19 cellular contexts compared by ENCODE assay signal in the genomic region with DNA sequence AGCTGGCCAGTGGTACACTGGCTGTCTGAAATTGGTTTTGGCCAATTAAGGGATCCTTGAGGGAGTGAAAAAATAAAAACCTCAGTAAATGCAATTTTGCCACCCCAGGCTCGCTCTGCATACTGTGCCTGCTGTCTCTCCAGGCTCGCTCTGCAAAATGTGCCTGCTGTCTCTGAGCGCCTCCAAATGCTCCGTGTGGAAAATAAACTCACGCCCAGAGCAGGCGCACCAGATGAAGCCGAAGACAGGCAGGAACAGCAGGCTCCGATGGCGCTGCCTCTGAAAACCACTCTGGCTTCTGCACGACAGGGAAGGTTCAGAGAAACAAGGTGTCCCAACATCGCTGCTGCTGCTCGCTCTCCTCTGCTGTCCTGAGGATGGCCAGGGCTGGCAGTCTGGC. TPM values are rescaled to one million over a fixed set of nuclear protein-coding genes. Genes with fewer than 3 reads are reported as not detected.
DNase-seq lines count a peak whose midpoint lies in the region; ATAC-seq and TF ChIP-seq lines count a peak whose summit lies in the region.
"Had no signal": no experiment of that assay in that cellular context is flagged by ENCODE, and none has a peak within 500 bp of the region (broad histone marks: within the 10 kb centered on the region; RNA-seq: fewer than 3 reads in every experiment).

No MANE protein-coding gene starts in this region.

- peak overlapping the region; percentile 15; the same call in 1 of the 2 replicates for H3K4me2 ChIP-seq in MM.1S (ENCODE audit: low read depth, low read length)

- peaks cover 48% of the 10 kb centered on the region for H3K36me3 Mint-ChIP-seq in activated CD8-positive, alpha-beta memory T cell treated with anti-CD3 and anti-CD28 coated beads, Interleukin-2, amount 10 ng/mL, durations not matched to agents 7 days and 5 days
- H3K36me3 Mint-ChIP-seq in effector memory CD8-positive, alpha-beta T cell (ENCODE audit: insufficient read depth) = peaks cover 81% of the 10 kb centered on the region

- H4K20me1 ChIP-seq in MM.1S (ENCODE audit: insufficient read depth, low read length) = peaks cover 4% of the 10 kb centered on the region; the same call in 1 of the 2 replicates

- peaks cover 99% of the 10 kb centered on the region for H3K79me2 ChIP-seq in MM.1S (ENCODE audit: low read length)

- H3K9me2 ChIP-seq in MM.1S (replicated peaks; ENCODE audit: insufficient read depth, low read length) = no peaks in the 10 kb centered on the region

- H3K27ac ChIP-seq in MM.1S (ENCODE audit: low read length) (peak overlapping the region; percentile 67; the same call in 1 of the 2 replicates), gastrocnemius medialis (peak overlapping the region; percentile 66 to 89 (median 70))
- H3K27ac ChIP-seq: SJCRH30 had no signal

- no peak for ATAC-seq in activated CD8-positive, alpha-beta memory T cell treated with anti-CD3 and anti-CD28 coated beads, Interleukin-2, amount 10 ng/mL, durations not matched to agents 7 days and 5 days
- ATAC-seq in effector memory CD8-positive, alpha-beta T cell (replicated peaks) = no peak
- ATAC-seq in gastrocnemius medialis (no peak), HG02884 (IDR thresholded peaks at IDR 0.05; ENCODE audit: unreplicated experiment) (no peak)
- ATAC-seq: sciatic nerve had no signal

- H3K4me3 ChIP-seq in MM.1S (ENCODE audit: low read length) (no peak overlapping the region), gastrocnemius medialis (no peak overlapping the region)
- H3K4me3 ChIP-seq: adrenal gland, lung, pancreas, SJCRH30 had no signal

- no peaks in the 10 kb centered on the region for H3K9me3 Mint-ChIP-seq in activated CD8-positive, alpha-beta memory T cell treated with anti-CD3 and anti-CD28 coated beads, Interleukin-2, amount 10 ng/mL, durations not matched to agents 7 days and 5 days (ENCODE audit: low read depth)
- no peaks in the 10 kb centered on the region for H3K9me3 Mint-ChIP-seq in effector memory CD8-positive, alpha-beta T cell
- H3K9me3 Mint-ChIP-seq: activated T-helper 2 cell treated with anti-CD3 and anti-CD28 coated beads, Interferon-gamma antibody, Interleukin-2, Interleukin-4, amounts not matched to agents 10 μg/mL and 5 μg/mL and 100 μg/mL, durations not matched to agents 14 hours and 24 hours and 36 hours; H9 had no signal

- in situ Hi-C loops in gastrocnemius medialis (cut with MboI; ENCODE audit: low sequenced_read_pairs in 4 of 4) = no loop called here

- H3K36me3 ChIP-seq in MM.1S (replicated peaks; ENCODE audit: insufficient read depth, low read length) (peaks cover 66% of the 10 kb centered on the region), gastrocnemius medialis (peaks cover 0 to 45% of the 10 kb centered on the region in 2 donors)

- peak overlapping the region; percentile 37 for H3K27ac Mint-ChIP-seq in activated CD8-positive, alpha-beta memory T cell treated with anti-CD3 and anti-CD28 coated beads, Interleukin-2, amount 10 ng/mL, durations not matched to agents 7 days and 5 days
- H3K27ac Mint-ChIP-seq in effector memory CD8-positive, alpha-beta T cell = peak overlapping the region; percentile 83 to 87

- H3K27me3 Mint-ChIP-seq in activated CD8-positive, alpha-beta memory T cell treated with anti-CD3 and anti-CD28 coated beads, Interleukin-2, amount 10 ng/mL, durations not matched to agents 7 days and 5 days = no peaks in the 10 kb centered on the region
- H3K27me3 Mint-ChIP-seq in effector memory CD8-positive, alpha-beta T cell = no peaks in the 10 kb centered on the region

- CTCF ChIA-PET in activated CD8-positive, alpha-beta memory T cell treated with anti-CD3 and anti-CD28 coated beads, Interleukin-2, amount 10 ng/mL, durations not matched to agents 7 days and 5 days (lab: Charles Lee) = interaction anchor here (0.8 to 2.5 kb wide), 9 partner anchors 9 to 371 kb away, joined by 3 to 14 read pairs (median 4); partner anchors contain the start of gene TXNDC11

- H3K27me3 ChIP-seq in MM.1S (replicated peaks; ENCODE audit: insufficient read depth, low read length) (no peaks in the 10 kb centered on the region), gastrocnemius medialis (no peaks in the 10 kb centered on the region)
- H3K27me3 ChIP-seq: adrenal gland, pancreas, SJCRH30 had no signal

- H3K4me1 Mint-ChIP-seq in activated CD8-positive, alpha-beta memory T cell treated with anti-CD3 and anti-CD28 coated beads, Interleukin-2, amount 10 ng/mL, durations not matched to agents 7 days and 5 days = peaks cover 45% of the 10 kb centered on the region
- H3K4me1 Mint-ChIP-seq in effector memory CD8-positive, alpha-beta T cell (ENCODE audit: low read depth in 2 of 2) = peaks cover 26 to 40% of the 10 kb centered on the region in 2 donors
- H3K4me1 Mint-ChIP-seq: H9 had no signal

- TF ChIP-seq POLR2A in gastrocnemius medialis (IDR thresholded peaks at IDR 0.05) = no peak

- intact Hi-C loops in gastrocnemius medialis (cut with DNase I; ENCODE audit: low total_unique reads) = no loop called here

- no peak for TF ChIP-seq CTCF in MM.1S (IDR thresholded peaks at IDR 0.05; ENCODE audit: low read length)
- no peak for TF ChIP-seq CTCF in gastrocnemius medialis (IDR thresholded peaks at IDR 0.05 in 4 of 5, conservative IDR thresholded peaks at IDR 0.05 in 1 of 5)

- no peak overlapping the region for H3K9ac ChIP-seq in MM.1S (ENCODE audit: low read length)

- no peak overlapping the region for H3K4me3 Mint-ChIP-seq in activated CD8-positive, alpha-beta memory T cell treated with anti-CD3 and anti-CD28 coated beads, Interleukin-2, amount 10 ng/mL, durations not matched to agents 7 days and 5 days
- no peak overlapping the region for H3K4me3 Mint-ChIP-seq in effector memory CD8-positive, alpha-beta T cell
- H3K4me3 Mint-ChIP-seq: H9 had no signal

- H3F3A ChIP-seq in MM.1S (ENCODE audit: insufficient read depth, low read length) = peaks cover 99% of the 10 kb centered on the region

- H3K4me1 ChIP-seq in MM.1S (ENCODE audit: low read length) (peaks cover 81% of the 10 kb centered on the region), gastrocnemius medialis (peaks cover 10 to 21% of the 10 kb centered on the region in 2 donors)
- H3K4me1 ChIP-seq: SJCRH30 had no signal

- DNase-seq in activated CD8-positive, alpha-beta memory T cell treated with anti-CD3 and anti-CD28 coated beads, Interleukin-2, amount 10 ng/mL, durations not matched to agents 7 days and 5 days = peak; percentile 36
- DNase-seq in activated CD8-positive, alpha-beta memory T cell treated with anti-CD3 and anti-CD28 coated beads, Interleukin-2, amount 50 U/mL, for 48 hours = no peak
- DNase-seq in MM.1S = no peak
- no peak for DNase-seq in effector memory CD8-positive, alpha-beta T cell
- no peak for DNase-seq in gastrocnemius medialis
- no peak for DNase-seq in stimulated activated CD4-positive, alpha-beta T cell treated with anti-CD3 and anti-CD28 coated beads, Interleukin-2, amount 100 ng/mL, for 48 hours
- DNase-seq in NOMO-1 treated with dmso at 0.1 percent for 144 hours (lab: John Stamatoyannopoulos, UW; ENCODE audit: unreplicated experiment) = no peak
- DNase-seq: ACHN, adrenal gland, foreskin melanocyte, H9, NCI-H2029, NCI-H345, pancreas, SJCRH30 had no signal

- H3K9me3 ChIP-seq in MM.1S (replicated peaks; ENCODE audit: insufficient read depth, low read length) = no peaks in the 10 kb centered on the region
- no peaks in the 10 kb centered on the region for H3K9me3 ChIP-seq in gastrocnemius medialis
- H3K9me3 ChIP-seq: adrenal gland, pancreas, SJCRH30 had no signal

- H2AFZ ChIP-seq in MM.1S (ENCODE audit: low read length) = no peak overlapping the region

RNA-seq across cellular contexts. Expression of gene SNN, which starts 29.1 kb away (rescaled TPM):
- total RNA-seq in activated CD8-positive, alpha-beta memory T cell treated with anti-CD3 and anti-CD28 coated beads, Interleukin-2, amount 10 ng/mL, durations not matched to agents 7 days and 5 days = 1 to 10 TPM; 3.0 to 4.0 TPM
- 10 to 100 TPM; 22.5 to 94.5 (median 78.1) TPM for total RNA-seq in gastrocnemius medialis

RNA-seq across cellular contexts. Expression of gene TXNDC11, which starts 45.3 kb away (rescaled TPM):
- 10 to 100 TPM; 41.3 to 47.2 TPM for total RNA-seq in activated CD8-positive, alpha-beta memory T cell treated with anti-CD3 and anti-CD28 coated beads, Interleukin-2, amount 10 ng/mL, durations not matched to agents 7 days and 5 days
- 10 to 100 TPM; 35.2 to 64.5 (median 51.2) TPM for total RNA-seq in gastrocnemius medialis

Comparison
In these comparisons a context has a peak if more than half of its experiments do, and no peak if none do; other contexts are left out.
1. RNA of gene SNN, which starts 29.1 kb away (total RNA-seq): 22.5 to 94.5 TPM in gastrocnemius medialis; 3.0 to 4.0 TPM in activated CD8-positive, alpha-beta memory T cell treated with anti-CD3 and anti-CD28 coated beads, Interleukin-2, amount 10 ng/mL, durations not matched to agents 7 days and 5 days; every median in the first group is over 4 times any median in the second.